1 cellular context compared by ENCODE assay signal in the genomic region with DNA sequence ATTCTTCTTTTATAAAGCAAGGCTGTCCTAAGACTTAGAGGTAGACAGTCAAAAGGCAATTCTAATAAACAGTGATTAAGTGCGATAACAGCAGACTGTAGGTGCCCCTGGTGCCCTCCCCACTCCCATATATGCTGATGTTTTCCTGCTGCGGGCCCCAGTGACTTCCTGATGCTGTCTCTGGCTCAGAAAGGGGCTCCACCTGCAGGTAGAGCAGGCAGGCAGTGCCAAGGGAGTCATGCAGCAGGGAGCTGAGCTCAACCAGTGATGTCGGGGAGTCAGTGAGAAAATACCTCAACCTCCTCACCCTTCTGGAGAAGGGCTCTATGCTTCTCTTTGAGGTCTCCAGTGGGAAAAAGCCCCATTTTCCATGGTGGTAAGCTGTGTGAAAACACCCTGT.
TF ChIP-seq lines count a peak whose summit lies in the region.

No MANE protein-coding gene starts in this region.

TF ChIP-seq in WTC11, 78 proteins besides CTCF, POLR2A, EP300 and RAD21 (continued from another document):
- TF ChIP-seq TP53 (CRISPR knock-in tag; IDR thresholded peaks at IDR 0.05), result no peak
- TF ChIP-seq MXD4 (CRISPR knock-in tag; IDR thresholded peaks at IDR 0.05; ENCODE audit: borderline replicate concordance), result no peak
- TF ChIP-seq NFATC4 (CRISPR knock-in tag; IDR thresholded peaks at IDR 0.05), result no peak
- no peak for TF ChIP-seq ZNF423 (CRISPR knock-in tag; IDR thresholded peaks at IDR 0.05)
TF ChIP-seq in WTC11: peak in this region for 0.
